In genomic region chr15:56042982-56043980, GRCh38 we compare ENCODE assay signal across 10 cellular contexts.
DNase-seq lines count a peak whose midpoint lies in the region; ATAC-seq lines count a peak whose summit lies in the region.
"Had no signal": no experiment of that assay in that cellular context is flagged by ENCODE, and none has a peak within 500 bp of the region (broad histone marks: within the 10 kb centered on the region; RNA-seq: fewer than 3 reads in every experiment).

No MANE protein-coding gene starts in this region.

- DNase-seq in stimulated activated CD4-positive, alpha-beta T cell treated with anti-CD3 and anti-CD28 coated beads, Interleukin-12 subunit alpha, Interleukin-12 subunit beta, amount 100 ng/mL, for 48 hours (ENCODE audit: low read depth in 2 of 3, low spot score in 1 of 3): peak in 2 of 3 donors; percentile 14 to 45
- no peak for DNase-seq in stimulated activated CD4-positive, alpha-beta T cell treated with anti-CD3 and anti-CD28 coated beads, Interleukin-2, amount 100 ng/mL, for 48 hours
- DNase-seq in activated CD4-positive, alpha-beta T cell treated with anti-CD3 and anti-CD28 coated beads for 48 hours: peak; percentile 15
- DNase-seq in epithelial cell of prostate (ENCODE audit: low read depth, low spot score) (no peak), cerebellar nuclear complex (lab: John Stamatoyannopoulos, UW) (no peak), NCI-H2171 (lab: John Stamatoyannopoulos, UW) (no peak), SKM-1 treated with dmso at 0.1 percent for 144 hours (lab: John Stamatoyannopoulos, UW; ENCODE audit: unreplicated experiment) (no peak)
- DNase-seq: NCI-H2081 treated with DMSO at 0.1 percent for 48 hours, T1000 had no signal

- peak overlapping the region; percentile 92 for H3K27ac ChIP-seq in epithelial cell of prostate

- ATAC-seq in GM19467 (IDR thresholded peaks at IDR 0.05; ENCODE audit: unreplicated experiment): no peak

Comparison
In these comparisons a context has a peak if more than half of its experiments do, and no peak if none do; other contexts are left out.
1. DNase-seq: peak in stimulated activated CD4-positive, alpha-beta T cell treated with anti-CD3 and anti-CD28 coated beads, Interleukin-12 subunit alpha, Interleukin-12 subunit beta, amount 100 ng/mL, for 48 hours (2 of 3) and activated CD4-positive, alpha-beta T cell treated with anti-CD3 and anti-CD28 coated beads for 48 hours (single experiment); none in stimulated activated CD4-positive, alpha-beta T cell treated with anti-CD3 and anti-CD28 coated beads, Interleukin-2, amount 100 ng/mL, for 48 hours (0 of 2), epithelial cell of prostate (single experiment), cerebellar nuclear complex (0 of 2), NCI-H2171 (single experiment) and SKM-1 treated with dmso at 0.1 percent for 144 hours (single experiment).